Comparison of ENCODE assay signal across 8 cellular contexts in genomic region chrX:40097101-40097491, GRCh38. TPM values are rescaled to one million over a fixed set of nuclear protein-coding genes. Genes with fewer than 3 reads are reported as not detected.
DNase-seq lines count a peak whose midpoint lies in the region; ATAC-seq and TF ChIP-seq lines count a peak whose summit lies in the region.

No MANE protein-coding gene starts in this region.

- H2BK5ac ChIP-seq in mesendoderm (ENCODE audit: low read length), result no peak overlapping the region

- H3K36me3 ChIP-seq in ACC112 (ENCODE audit: insufficient read depth, low read length), result no peaks in the 10 kb centered on the region
- no peaks in the 10 kb centered on the region for H3K36me3 ChIP-seq in mesendoderm (ENCODE audit: control insufficient read depth, insufficient read depth, low read length)
- no peaks in the 10 kb centered on the region for H3K36me3 ChIP-seq in vagina

- H3K27me3 ChIP-seq in ACC112 (ENCODE audit: insufficient read depth, low read length) (no peaks in the 10 kb centered on the region), mesendoderm (ENCODE audit: insufficient read depth, low read length, poor library complexity) (no peaks in the 10 kb centered on the region), vagina (peaks cover 10% of the 10 kb centered on the region)

- peak overlapping the region; percentile 99 for H3K18ac ChIP-seq in mesendoderm (ENCODE audit: low read length)

- no peak overlapping the region for H3K4me2 ChIP-seq in mesendoderm (ENCODE audit: low read length)

- H4K8ac ChIP-seq in mesendoderm (ENCODE audit: low read depth, low read length), result no peak overlapping the region

- H3K4me3 ChIP-seq in ACC112 (ENCODE audit: low read depth, low read length), result peak overlapping the region; percentile 77
- no peak overlapping the region for H3K4me3 ChIP-seq in mesendoderm (ENCODE audit: low read length)
- H3K4me3 ChIP-seq in vagina, result peak overlapping the region; percentile 61 to 65

- peak overlapping the region; percentile 82 for H2BK120ac ChIP-seq in mesendoderm (ENCODE audit: low read depth, low read length)

- no peak overlapping the region for H2AFZ ChIP-seq in ACC112 (ENCODE audit: low read length, unreplicated experiment)

- WGBS in mesendoderm (ENCODE audit: extremely low coverage, insufficient coverage, low lambda C conversion rate), result no CpG with 5 or more reads among the region's 45 CpGs

- no peak for TF ChIP-seq CTCF in vagina (IDR thresholded peaks at IDR 0.05)

- no peak overlapping the region for H2AK5ac ChIP-seq in mesendoderm (ENCODE audit: low read length)

- no peaks in the 10 kb centered on the region for H3K79me1 ChIP-seq in mesendoderm (ENCODE audit: low read length)

- H4K5ac ChIP-seq in mesendoderm (ENCODE audit: low read length), result no peak overlapping the region

- peaks cover 10% of the 10 kb centered on the region for H3K4me1 ChIP-seq in ACC112 (ENCODE audit: control insufficient read depth, insufficient read depth, low read length, unreplicated experiment)
- peaks cover 3% of the 10 kb centered on the region for H3K4me1 ChIP-seq in mesendoderm (ENCODE audit: control insufficient read depth, low read depth, low read length)
- peaks cover 17% of the 10 kb centered on the region for H3K4me1 ChIP-seq in vagina

- H3K23ac ChIP-seq in mesendoderm (ENCODE audit: low read length), result no peak overlapping the region

- H3K9me3 ChIP-seq in vagina, result no peaks in the 10 kb centered on the region

- peak overlapping the region; percentile 66 for H3K9ac ChIP-seq in mesendoderm (ENCODE audit: low read length)

- H3K79me2 ChIP-seq in ACC112 (ENCODE audit: control insufficient read depth, insufficient read depth, low read length, unreplicated experiment) (peaks cover 43% of the 10 kb centered on the region), mesendoderm (ENCODE audit: control insufficient read depth, insufficient read depth, low read length) (peaks cover 31% of the 10 kb centered on the region)

- TF ChIP-seq POLR2A in vagina (IDR thresholded peaks at IDR 0.05), result no peak

- H3K27ac ChIP-seq in ACC112 (ENCODE audit: low read depth, low read length), result peak overlapping the region; percentile 53; the same call in 1 of the 2 replicates
- no peak overlapping the region for H3K27ac ChIP-seq in mesendoderm (ENCODE audit: low read depth, low read length)
- peak overlapping the region; percentile 79 for H3K27ac ChIP-seq in vagina

- intact Hi-C loops in vagina (cut with DNase I), result loop anchor here (5.0 kb wide), 3 partner anchors 60 to 370 kb away; no protein-coding TSS in a partner anchor

- peak; percentile 1 for ATAC-seq in HG03354 (IDR thresholded peaks at IDR 0.05; ENCODE audit: poor library complexity, severe bottlenecking, unreplicated experiment)
- no peak for ATAC-seq in GM21723 (IDR thresholded peaks at IDR 0.05; ENCODE audit: unreplicated experiment)
- no peak for ATAC-seq in HG02970 (IDR thresholded peaks at IDR 0.05; ENCODE audit: low FRiP score, unreplicated experiment)
- no peak for ATAC-seq in HG03571 (IDR thresholded peaks at IDR 0.05; ENCODE audit: unreplicated experiment)

- H3K56ac ChIP-seq in mesendoderm (ENCODE audit: low read length), result peak overlapping the region; percentile 81

- peak; percentile 41 for DNase-seq in astrocyte of the hippocampus (ENCODE audit: low read depth, low spot score)
- DNase-seq in mesendoderm, result no peak
- no peak for DNase-seq in vagina (ENCODE audit: extremely low spot score in 2 of 2)

- H3K4ac ChIP-seq in mesendoderm (ENCODE audit: low read depth, low read length), result peak overlapping the region; percentile 94

- H2BK15ac ChIP-seq in mesendoderm (replicated peaks; ENCODE audit: low read depth), result no peak overlapping the region

RNA-seq across cellular contexts. Expression of gene BCOR, which starts 0.7 kb away (rescaled TPM):
- polyA plus RNA-seq in mesendoderm (2013, experiment 1 of 2), result 14.6 TPM
- polyA plus RNA-seq in mesendoderm (2013, experiment 2 of 2), result 14.9 TPM
- total RNA-seq in vagina, result 19.9 TPM
